21 cellular contexts compared by ENCODE assay signal in the genomic region with DNA sequence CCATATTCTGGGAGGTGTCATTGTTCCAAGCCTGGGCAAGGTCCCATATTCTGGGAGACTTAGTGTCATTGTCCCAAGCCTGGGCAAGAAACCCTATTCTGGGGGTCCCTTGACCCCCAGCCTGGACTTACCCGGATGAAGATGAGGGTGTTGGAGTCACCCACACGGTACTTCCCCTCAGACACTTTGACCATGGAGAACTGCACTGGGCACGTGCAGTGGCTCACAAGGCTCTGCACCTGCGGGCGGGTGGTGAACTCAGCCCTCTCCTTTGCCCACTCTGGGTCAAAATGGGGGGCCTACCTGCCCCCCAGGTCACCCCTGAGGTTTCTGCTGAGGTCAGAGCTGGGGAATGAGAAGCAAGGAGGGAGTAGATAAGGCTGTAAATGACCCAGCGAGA. TPM values are rescaled to one million over a fixed set of nuclear protein-coding genes. Genes with fewer than 3 reads are reported as not detected.
"Had no signal": no experiment of that assay in that cellular context is flagged by ENCODE, and none has a peak within 500 bp of the region (broad histone marks: within the 10 kb centered on the region; RNA-seq: fewer than 3 reads in every experiment).

No MANE protein-coding gene starts in this region.

- H3K9me3 Mint-ChIP-seq: activated B cell treated with CpG ODN at 0.5 μM for 24 hours; activated CD4-positive, alpha-beta T cell treated with anti-CD3 and anti-CD28 coated beads, Interleukin-2, amount 10 ng/mL, durations not matched to agents 24 days and 14 days; activated naive CD4-positive, alpha-beta T cell treated with anti-CD3 and anti-CD28 coated beads, Interleukin-2, amount 50 U/mL, for 72 hours had no signal

- H3K9me3 ChIP-seq: SJSA1 had no signal

- H3K27ac ChIP-seq: brain microvascular endothelial cell, SJSA1 had no signal

- H3K4me1 ChIP-seq: SJSA1 had no signal

- H3K36me3 Mint-ChIP-seq: activated naive CD4-positive, alpha-beta T cell treated with anti-CD3 and anti-CD28 coated beads, Interleukin-2, amount 50 U/mL, for 72 hours had no signal

- H3K27ac Mint-ChIP-seq: activated B cell treated with CpG ODN at 0.5 μM for 24 hours; activated naive CD4-positive, alpha-beta T cell treated with anti-CD3 and anti-CD28 coated beads, Interleukin-2, amount 50 U/mL, for 72 hours had no signal

- H3K4me3 ChIP-seq: SJSA1 had no signal

- DNase-seq: activated B cell treated with CpG ODN at 0.5 μM for 24 hours; activated CD4-positive, alpha-beta T cell treated with anti-CD3 and anti-CD28 coated beads for 1 hour; activated CD4-positive, alpha-beta T cell treated with anti-CD3 and anti-CD28 coated beads, Interleukin-2, amount 10 ng/mL, durations not matched to agents 24 days and 14 days; activated CD4-positive, alpha-beta T cell treated with anti-CD3 and anti-CD28 coated beads, Interleukin-2, amount 50 U/mL, for 48 hours; activated CD8-positive, alpha-beta memory T cell treated with anti-CD3 and anti-CD28 coated beads, Interleukin-2, amount 50 U/mL, for 4 hours; activated T-cell treated with anti-CD3 and anti-CD28 coated beads, Interleukin-2, amount 50 U/mL, for 1 hour; brain microvascular endothelial cell; cerebellar nuclear complex; Kasumi-1; KBM-7; NCI-H1105 treated with DMSO at 0.1 percent for 48 hours; NCI-H187; NCI-H510A treated with DMSO at 0.1 percent for 48 hours; NK-92 treated with Interleukin-12 subunit alpha and Interleukin-12 subunit beta, amount 100 ng/mL, for 24 hours; OCI-M1; SW 1271 had no signal

- H3K36me3 ChIP-seq: brain microvascular endothelial cell, SJSA1 had no signal

- H3K4me3 Mint-ChIP-seq: activated B cell treated with CpG ODN at 0.5 μM for 24 hours had no signal

RNA-seq across cellular contexts. Expression of a gene that starts 4.1 kb away (rescaled TPM):
- total RNA-seq: activated B cell treated with CpG ODN at 0.5 μM for 24 hours; activated CD4-positive, alpha-beta T cell treated with anti-CD3 and anti-CD28 coated beads, Interleukin-2, amount 10 ng/mL, durations not matched to agents 24 days and 14 days; SJSA1; T-helper 1 cell treated with Interleukin-12 subunit alpha and Interleukin-12 subunit beta and Interleukin-4 antibody, amounts not matched to agents 30 ng/mL and 1 ng/mL, for 36 hours had no signal

RNA-seq across cellular contexts. Expression of a gene that starts 11.7 kb away (rescaled TPM):
- total RNA-seq: activated B cell treated with CpG ODN at 0.5 μM for 24 hours; activated CD4-positive, alpha-beta T cell treated with anti-CD3 and anti-CD28 coated beads, Interleukin-2, amount 10 ng/mL, durations not matched to agents 24 days and 14 days; activated CD8-positive, alpha-beta memory T cell treated with anti-CD3 and anti-CD28 coated beads for 36 hours; activated naive CD4-positive, alpha-beta T cell treated with anti-CD3 and anti-CD28 coated beads, Interleukin-2, amount 50 U/mL, for 72 hours; cardiac septum; SJSA1; T-helper 1 cell treated with Interleukin-12 subunit alpha and Interleukin-12 subunit beta and Interleukin-4 antibody, amounts not matched to agents 30 ng/mL and 1 ng/mL, for 36 hours had no signal

RNA-seq across cellular contexts. Expression of a gene that starts 46.5 kb away (rescaled TPM):
- total RNA-seq: activated B cell treated with CpG ODN at 0.5 μM for 24 hours; activated CD4-positive, alpha-beta T cell treated with anti-CD3 and anti-CD28 coated beads, Interleukin-2, amount 10 ng/mL, durations not matched to agents 24 days and 14 days; activated CD8-positive, alpha-beta memory T cell treated with anti-CD3 and anti-CD28 coated beads for 36 hours; T-helper 1 cell treated with Interleukin-12 subunit alpha and Interleukin-12 subunit beta and Interleukin-4 antibody, amounts not matched to agents 30 ng/mL and 1 ng/mL, for 36 hours had no signal
